9 cellular contexts compared by ENCODE assay signal in the genomic region with DNA sequence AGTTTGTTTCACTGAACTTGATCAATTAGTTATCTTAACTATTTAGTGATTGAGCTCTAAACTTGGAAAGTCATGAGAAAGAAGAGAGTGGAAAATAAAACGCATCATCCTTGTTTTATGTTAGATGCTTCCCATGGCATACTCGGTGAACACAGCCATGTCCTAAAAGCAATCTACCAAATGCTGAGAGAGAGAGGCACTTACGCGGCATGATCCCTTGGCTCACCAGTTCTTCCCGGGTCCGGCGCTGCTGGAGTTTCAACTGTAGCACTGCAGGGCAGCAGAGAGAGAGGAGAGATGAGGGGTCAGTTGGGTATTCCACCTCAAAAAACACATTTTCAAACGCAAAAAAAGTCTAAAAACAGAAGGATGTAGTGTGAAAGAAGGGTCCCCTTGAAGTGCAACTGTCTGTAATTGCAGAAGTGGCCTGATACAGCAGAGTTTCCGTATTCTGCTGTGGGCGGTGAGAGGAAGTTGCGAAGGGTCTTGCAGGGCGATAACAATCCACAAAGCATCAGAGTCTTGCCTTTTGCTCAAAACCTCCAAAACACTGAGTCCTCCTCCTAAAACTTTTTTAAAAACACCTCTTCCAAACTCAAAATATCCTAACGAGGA.
DNase-seq lines count a peak whose midpoint lies in the region; ATAC-seq and TF ChIP-seq lines count a peak whose summit lies in the region.
"Had no signal": no experiment of that assay in that cellular context is flagged by ENCODE, and none has a peak within 500 bp of the region (broad histone marks: within the 10 kb centered on the region; RNA-seq: fewer than 3 reads in every experiment).

No MANE protein-coding gene starts in this region.

- no peak overlapping the region for H3K4ac ChIP-seq in mesenchymal stem cell (ENCODE audit: low read depth in 1 of 2, low read length in 2 of 2)

- peak overlapping the region; percentile 98 for H3K4me3 Mint-ChIP-seq in CD8-positive, alpha-beta T cell
- H3K4me3 Mint-ChIP-seq in activated CD4-positive, alpha-beta T cell treated with anti-CD3 and anti-CD28 coated beads, Interleukin-2, amount 10 ng/mL, durations not matched to agents 7 days and 5 days, result peak overlapping the region; percentile 94
- H3K4me3 Mint-ChIP-seq in stimulated activated naive CD8-positive, alpha-beta T cell treated with anti-CD3 and anti-CD28 coated beads, Interleukin-15, Interleukin-2, amounts not matched to agents 100 ng/mL and 50 ng/mL, for 24 hours, result peak overlapping the region; percentile 96
- H3K4me3 Mint-ChIP-seq: nephron had no signal

- peak overlapping the region; percentile 98 for H3K27ac Mint-ChIP-seq in CD8-positive, alpha-beta T cell
- peak overlapping the region; percentile 97 for H3K27ac Mint-ChIP-seq in activated CD4-positive, alpha-beta T cell treated with anti-CD3 and anti-CD28 coated beads, Interleukin-2, amount 10 ng/mL, durations not matched to agents 7 days and 5 days
- peak overlapping the region; percentile 97 for H3K27ac Mint-ChIP-seq in stimulated activated naive CD8-positive, alpha-beta T cell treated with anti-CD3 and anti-CD28 coated beads, Interleukin-15, Interleukin-2, amounts not matched to agents 100 ng/mL and 50 ng/mL, for 24 hours

- peaks cover 31% of the 10 kb centered on the region for H3K79me1 ChIP-seq in mesenchymal stem cell (replicated peaks; ENCODE audit: low read length, poor library complexity, severe bottlenecking)

- WGBS in mesenchymal stem cell, result 96% methylated on average over 13 of the region's 13 CpGs

- H3K27me3 ChIP-seq in CD8-positive, alpha-beta T cell (ENCODE audit: insufficient read depth, low read length), result no peaks in the 10 kb centered on the region
- H3K27me3 ChIP-seq in mesenchymal stem cell (ENCODE audit: control insufficient read depth in 1 of 2, insufficient read depth in 1 of 2, low read length in 2 of 2) (no peaks in the 10 kb centered on the region), foreskin keratinocyte (no peaks in the 10 kb centered on the region), BE2C (no peaks in the 10 kb centered on the region)

- H3K14ac ChIP-seq in mesenchymal stem cell (ENCODE audit: low read length in 2 of 2), result no peak overlapping the region

- H2AK5ac ChIP-seq in mesenchymal stem cell (ENCODE audit: low read length, severe bottlenecking), result no peak overlapping the region

- CTCF ChIA-PET in CD8-positive, alpha-beta T cell (lab: Charles Lee), result interaction anchor here (1.0 to 9.3 kb wide), 10 partner anchors 8 to 26 kb away, joined by 3 to 46 read pairs (median 4); no protein-coding TSS in a partner anchor
- CTCF ChIA-PET in activated CD4-positive, alpha-beta T cell treated with anti-CD3 and anti-CD28 coated beads, Interleukin-2, amount 10 ng/mL, durations not matched to agents 7 days and 5 days (lab: Charles Lee), result interaction anchor here (1.5 to 2.1 kb wide), 3 partner anchors 11 to 26 kb away, joined by 3 to 5 read pairs (median 4); no protein-coding TSS in a partner anchor

- H2BK12ac ChIP-seq in mesenchymal stem cell (ENCODE audit: low read length in 2 of 2), result no peak overlapping the region

- H3K4me2 ChIP-seq in mesenchymal stem cell (ENCODE audit: low read length, poor library complexity, severe bottlenecking), result no peak overlapping the region

- H4K8ac ChIP-seq in mesenchymal stem cell (ENCODE audit: low read length), result no peak overlapping the region

- POLR2A ChIA-PET in CD8-positive, alpha-beta T cell (lab: Charles Lee), result interaction anchor here (0.6 to 1.9 kb wide), 12 partner anchors 9 to 1158 kb away, joined by 3 to 8 read pairs (median 3); a partner anchor contains a TSS
- POLR2A ChIA-PET in activated CD4-positive, alpha-beta T cell treated with anti-CD3 and anti-CD28 coated beads, Interleukin-2, amount 10 ng/mL, durations not matched to agents 7 days and 5 days (lab: Charles Lee), result no interaction called here

- peaks cover 63% of the 10 kb centered on the region for H3K4me1 Mint-ChIP-seq in CD8-positive, alpha-beta T cell (ENCODE audit: low read depth)
- peaks cover 56% of the 10 kb centered on the region for H3K4me1 Mint-ChIP-seq in activated CD4-positive, alpha-beta T cell treated with anti-CD3 and anti-CD28 coated beads, Interleukin-2, amount 10 ng/mL, durations not matched to agents 7 days and 5 days
- peaks cover 62% of the 10 kb centered on the region for H3K4me1 Mint-ChIP-seq in stimulated activated naive CD8-positive, alpha-beta T cell treated with anti-CD3 and anti-CD28 coated beads, Interleukin-15, Interleukin-2, amounts not matched to agents 100 ng/mL and 50 ng/mL, for 24 hours (ENCODE audit: low read depth)

- intact Hi-C loops in CD8-positive, alpha-beta T cell (cut with DNase I, micrococcal nuclease), result loop anchor here in 1 of 2 experiments (1.0 kb wide), 2 partner anchors 12 to 26 kb away; no protein-coding TSS in a partner anchor
- intact Hi-C loops in left ventricle myocardium superior (cut with micrococcal nuclease), result no loop called here

- no peaks in the 10 kb centered on the region for H3K27me3 Mint-ChIP-seq in CD8-positive, alpha-beta T cell (ENCODE audit: low read depth)
- no peaks in the 10 kb centered on the region for H3K27me3 Mint-ChIP-seq in activated CD4-positive, alpha-beta T cell treated with anti-CD3 and anti-CD28 coated beads, Interleukin-2, amount 10 ng/mL, durations not matched to agents 7 days and 5 days
- H3K27me3 Mint-ChIP-seq in stimulated activated naive CD8-positive, alpha-beta T cell treated with anti-CD3 and anti-CD28 coated beads, Interleukin-15, Interleukin-2, amounts not matched to agents 100 ng/mL and 50 ng/mL, for 24 hours, result no peaks in the 10 kb centered on the region

- H3K36me3 ChIP-seq in CD8-positive, alpha-beta T cell (ENCODE audit: insufficient read depth, low read length), result no peaks in the 10 kb centered on the region
- H3K36me3 ChIP-seq in mesenchymal stem cell (ENCODE audit: control insufficient read depth in 1 of 2, insufficient read depth in 2 of 2, low read depth in 1 of 2, low read length in 2 of 2) (peaks cover 9 to 19% of the 10 kb centered on the region in 2 experiments), BE2C (no peaks in the 10 kb centered on the region)

- H3K9me3 Mint-ChIP-seq in CD8-positive, alpha-beta T cell, result no peaks in the 10 kb centered on the region
- no peaks in the 10 kb centered on the region for H3K9me3 Mint-ChIP-seq in activated CD4-positive, alpha-beta T cell treated with anti-CD3 and anti-CD28 coated beads, Interleukin-2, amount 10 ng/mL, durations not matched to agents 7 days and 5 days
- H3K9me3 Mint-ChIP-seq in stimulated activated naive CD8-positive, alpha-beta T cell treated with anti-CD3 and anti-CD28 coated beads, Interleukin-15, Interleukin-2, amounts not matched to agents 100 ng/mL and 50 ng/mL, for 24 hours, result no peaks in the 10 kb centered on the region
- H3K9me3 Mint-ChIP-seq: nephron had no signal

- no peak overlapping the region for H3K18ac ChIP-seq in mesenchymal stem cell (ENCODE audit: low read depth in 1 of 2, low read length in 2 of 2)

- H3K36me3 Mint-ChIP-seq in CD8-positive, alpha-beta T cell, result peaks cover 39% of the 10 kb centered on the region
- H3K36me3 Mint-ChIP-seq in activated CD4-positive, alpha-beta T cell treated with anti-CD3 and anti-CD28 coated beads, Interleukin-2, amount 10 ng/mL, durations not matched to agents 7 days and 5 days (ENCODE audit: low read depth), result peaks cover 39% of the 10 kb centered on the region
- peaks cover 15% of the 10 kb centered on the region for H3K36me3 Mint-ChIP-seq in stimulated activated naive CD8-positive, alpha-beta T cell treated with anti-CD3 and anti-CD28 coated beads, Interleukin-15, Interleukin-2, amounts not matched to agents 100 ng/mL and 50 ng/mL, for 24 hours (ENCODE audit: low read depth)

- no peak overlapping the region for H4K91ac ChIP-seq in mesenchymal stem cell (ENCODE audit: low read length)

- H2BK15ac ChIP-seq in mesenchymal stem cell (ENCODE audit: low read depth, poor library complexity, severe bottlenecking), result no peak overlapping the region

- H3K4me3 ChIP-seq in CD8-positive, alpha-beta T cell (ENCODE audit: low read depth, low read length), result peak overlapping the region; percentile 73
- H3K4me3 ChIP-seq in mesenchymal stem cell (ENCODE audit: insufficient read depth in 1 of 2, low read depth in 1 of 2, low read length in 2 of 2) (no peak overlapping the region), BE2C (ENCODE audit: low read depth, low read length) (no peak overlapping the region)

- no peak for TF ChIP-seq CTCF in CD8-positive, alpha-beta T cell (IDR thresholded peaks at IDR 0.05)
- TF ChIP-seq CTCF in foreskin keratinocyte (conservative IDR thresholded peaks at IDR 0.05) (no peak), BE2C (IDR thresholded peaks at IDR 0.05; ENCODE audit: low read depth, low read length) (no peak)

- H2AFZ ChIP-seq in mesenchymal stem cell (ENCODE audit: low read depth, low read length), result no peak overlapping the region

- ATAC-seq in CD8-positive, alpha-beta T cell, result peak; percentile 81
- ATAC-seq in HG02981 (IDR thresholded peaks at IDR 0.05; ENCODE audit: unreplicated experiment), result peak; percentile 68
- ATAC-seq in left ventricle myocardium superior, result peak; percentile 60
- no peak for ATAC-seq in foreskin keratinocyte

- H3K23ac ChIP-seq in mesenchymal stem cell (ENCODE audit: low read length in 2 of 2), result no peak overlapping the region

- no peak overlapping the region for H2BK5ac ChIP-seq in mesenchymal stem cell (ENCODE audit: low read depth, low read length, poor library complexity, severe bottlenecking)

- H3K4me1 ChIP-seq in CD8-positive, alpha-beta T cell (ENCODE audit: insufficient read depth, low read length), result peaks cover 51% of the 10 kb centered on the region
- H3K4me1 ChIP-seq in mesenchymal stem cell (ENCODE audit: control insufficient read depth, insufficient read depth, low read depth, low read length) (peaks cover 1% of the 10 kb centered on the region), foreskin keratinocyte (no peaks in the 10 kb centered on the region), BE2C (peaks cover 6% of the 10 kb centered on the region)

- H3K27ac ChIP-seq in CD8-positive, alpha-beta T cell (ENCODE audit: low read depth, low read length), result peak overlapping the region; percentile 71
- H3K27ac ChIP-seq in mesenchymal stem cell (ENCODE audit: low read length, poor library complexity, severe bottlenecking) (no peak overlapping the region), foreskin keratinocyte (no peak overlapping the region)

- no peaks in the 10 kb centered on the region for H3K9me3 ChIP-seq in CD8-positive, alpha-beta T cell (ENCODE audit: low read length)
- H3K9me3 ChIP-seq in mesenchymal stem cell (ENCODE audit: control insufficient read depth, low read length), result no peaks in the 10 kb centered on the region
- H3K9me3 ChIP-seq in BE2C, result no peaks in the 10 kb centered on the region

- DNase-seq in CD8-positive, alpha-beta T cell, result peak in 6 of 7 experiments; percentile 22 to 69 (median 42)
- DNase-seq in activated CD4-positive, alpha-beta T cell treated with anti-CD3 and anti-CD28 coated beads, Interleukin-2, amount 10 ng/mL, durations not matched to agents 7 days and 5 days, result peak; percentile 63
- no peak for DNase-seq in left ventricle myocardium superior
- no peak for DNase-seq in mesenchymal stem cell
- DNase-seq in foreskin keratinocyte, result no peak
- no peak for DNase-seq in BE2C

- H2BK120ac ChIP-seq in mesenchymal stem cell (ENCODE audit: low read depth, low read length), result no peak overlapping the region

- H3K9ac ChIP-seq in mesenchymal stem cell (ENCODE audit: low read length), result no peak overlapping the region

Comparison
In these comparisons a context has a peak if more than half of its experiments do, and no peak if none do; other contexts are left out.
1. DNase-seq: peak in CD8-positive, alpha-beta T cell (6 of 7) and activated CD4-positive, alpha-beta T cell treated with anti-CD3 and anti-CD28 coated beads, Interleukin-2, amount 10 ng/mL, durations not matched to agents 7 days and 5 days (single experiment); none in left ventricle myocardium superior (single experiment), mesenchymal stem cell (single experiment), foreskin keratinocyte (0 of 2) and BE2C (single experiment).
2. Peak in every context shown above with its lines, with median percentiles within 50 percentile points of each other: H3K27ac Mint-ChIP-seq and H3K4me3 Mint-ChIP-seq.